ENCODE assay signal across 34 cellular contexts in the genomic region with DNA sequence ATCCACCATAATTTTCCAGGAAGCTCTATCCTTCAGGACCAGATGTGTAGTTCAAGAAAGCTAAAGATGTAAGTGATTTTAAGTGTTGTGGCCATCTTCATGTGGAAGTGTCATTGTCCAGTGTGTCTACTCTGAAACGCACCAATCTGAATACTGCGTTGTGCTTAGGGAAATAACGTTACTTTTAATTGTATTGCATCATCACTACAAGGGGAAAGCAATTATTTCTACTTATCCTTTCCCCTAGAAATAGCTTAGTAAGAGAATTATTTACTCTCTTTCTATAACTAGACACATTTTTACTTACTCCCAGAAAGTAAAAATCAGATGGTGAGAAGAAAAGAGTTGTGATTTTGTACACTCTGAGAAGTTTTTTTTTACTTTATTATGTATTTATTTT.
DNase-seq lines count a peak whose midpoint lies in the region; ATAC-seq, FAIRE-seq and TF ChIP-seq lines count a peak whose summit lies in the region.
"Had no signal": no experiment of that assay in that cellular context is flagged by ENCODE, and none has a peak within 500 bp of the region (broad histone marks: within the 10 kb centered on the region; RNA-seq: fewer than 3 reads in every experiment).

No MANE protein-coding gene starts in this region.

- FAIRE-seq in HepG2 (lab: Jason Lieb, UNC) (no peak), K562 (lab: Jason Lieb, UNC) (no peak), H1 (lab: Jason Lieb, UNC) (no peak)
- FAIRE-seq: A549, D721Med had no signal

- H2AFZ ChIP-seq in HepG2 (ENCODE audit: low read length) (no peak overlapping the region), IMR-90 (replicated peaks; ENCODE audit: low read length, poor library complexity) (no peak overlapping the region), K562 (ENCODE audit: low read depth, low read length) (no peak overlapping the region), H1 (ENCODE audit: low read length) (no peak overlapping the region)

- no peak overlapping the region for H2BK15ac ChIP-seq in IMR-90 (ENCODE audit: low read depth, low read length)
- no peak overlapping the region; the same call in 1 of the 2 replicates for H2BK15ac ChIP-seq in H1 (ENCODE audit: low read length)

- H3K4me3 ChIP-seq in HepG2 (replicated peaks in 1 of 3; ENCODE audit: insufficient read depth in 1 of 3, low read depth in 2 of 3, low read length in 3 of 3) (no peak overlapping the region), right lobe of liver (no peak overlapping the region), IMR-90 (ENCODE audit: insufficient read depth, low read depth, low read length) (no peak overlapping the region), K562 (no peak overlapping the region), H1 (ENCODE audit: extremely low read depth in 1 of 4, insufficient read depth in 2 of 4, low read depth in 3 of 4, low read length in 4 of 4) (no peak overlapping the region), transverse colon (no peak overlapping the region)
- H3K4me3 ChIP-seq: A549; BLaER1; BLaER1 treated with 17β-estradiol and CSF1 and Interleukin-3, amounts not matched to agents 10 nM and 100 nM had no signal

- H3K9me3 ChIP-seq in HepG2 (ENCODE audit: low read length) (peaks cover 37% of the 10 kb centered on the region), right lobe of liver (no peaks in the 10 kb centered on the region), IMR-90 (ENCODE audit: control insufficient read depth, insufficient read depth, low read length) (peaks cover 4% of the 10 kb centered on the region; the same call in 1 of the 2 replicates), K562 (replicated peaks; ENCODE audit: control insufficient read depth, insufficient read depth, low read depth, low read length) (no peaks in the 10 kb centered on the region; the same call in 1 of the 2 replicates), H1 (ENCODE audit: insufficient read depth in 2 of 2, low read depth in 1 of 2, low read length in 1 of 2) (0 out of 4 replicates have a peak, but pooled peaks cover 0 to 4% of the 10 kb centered on the region in 2 experiments), transverse colon (no peaks in the 10 kb centered on the region)
- H3K9me3 ChIP-seq: A549, BE2C, BLaER1, Caco-2 had no signal

- WGBS in HepG2 (ENCODE audit: low lambda C conversion rate): 3% methylated on average over 3 of the region's 3 CpGs
- WGBS in right lobe of liver (ENCODE audit: insufficient coverage, low coverage, low lambda C conversion rate, missing lambda C conversion rate): 74% methylated on average over 3 of the region's 3 CpGs
- WGBS in IMR-90 (ENCODE audit: extremely low coverage in 2 of 2, insufficient read length in 1 of 2), 2 experiments: no CpG with 5 or more reads among the region's 3 CpGs
- WGBS in K562 (ENCODE audit: insufficient coverage, low coverage, missing lambda C conversion rate): 2% methylated on average over 3 of the region's 3 CpGs
- WGBS in H1 (ENCODE audit: extremely low coverage in 1 of 2, insufficient coverage in 1 of 2, insufficient read length in 1 of 2, insufficient replicate concordance in 2 of 2, low coverage in 1 of 2, low lambda C conversion rate in 2 of 2, missing lambda C conversion rate in 1 of 2), 2 experiments: 85% methylated on average over 3 of the region's 3 CpGs; no CpG with 5 or more reads in 1 of the 2 experiments
- WGBS in transverse colon (ENCODE audit: low coverage in 1 of 2), 2 donors: 87 to 96% methylated on average over 3 of the region's 3 CpGs

- no peak overlapping the region for H4K91ac ChIP-seq in IMR-90 (ENCODE audit: insufficient read depth, low read depth, low read length)
- H4K91ac ChIP-seq in H1 (replicated peaks; ENCODE audit: insufficient read length, low read length): no peak overlapping the region

- CTCF ChIA-PET in HepG2 (lab: Yijun Ruan, JAX; ENCODE audit: low intra/inter-chr PET ratio, low total read pairs): no interaction called here
- CTCF ChIA-PET in IMR-90 (lab: Yijun Ruan, JAX): no interaction called here
- CTCF ChIA-PET in K562 (lab: Yijun Ruan, JAX; ENCODE audit: low intra/inter-chr PET ratio): no interaction called here
- CTCF ChIA-PET in H1 (lab: Charles Lee; ENCODE audit: partially characterized antibody): no interaction called here

- no peaks in the 10 kb centered on the region for H3K4me1 ChIP-seq in HepG2 (ENCODE audit: insufficient read depth, low read length)
- no peaks in the 10 kb centered on the region for H3K4me1 ChIP-seq in right lobe of liver
- H3K4me1 ChIP-seq in IMR-90 (ENCODE audit: control insufficient read depth, insufficient read depth, low read length): no peaks in the 10 kb centered on the region
- no peaks in the 10 kb centered on the region for H3K4me1 ChIP-seq in K562 (replicated peaks in 1 of 2; ENCODE audit: control insufficient read depth in 2 of 2, insufficient read depth in 2 of 2, low read length in 2 of 2)
- no peaks in the 10 kb centered on the region for H3K4me1 ChIP-seq in H1 (replicated peaks in 1 of 4; ENCODE audit: control insufficient read depth in 3 of 4, insufficient read depth in 4 of 4, low read length in 3 of 4)
- no peaks in the 10 kb centered on the region for H3K4me1 ChIP-seq in transverse colon
- H3K4me1 ChIP-seq: A549; BE2C; BLaER1; BLaER1 treated with 17β-estradiol and CSF1 and Interleukin-3, amounts not matched to agents 10 nM and 100 nM; Caco-2 had no signal

- H4K8ac ChIP-seq in IMR-90 (ENCODE audit: low read depth in 2 of 2, low read length in 2 of 2) (no peak overlapping the region), H1 (ENCODE audit: extremely low read depth, insufficient read depth, low read length) (no peak overlapping the region)

- H3K36me3 ChIP-seq in HepG2 (replicated peaks in 1 of 2; ENCODE audit: control insufficient read depth in 1 of 2, insufficient read depth in 2 of 2, low read length in 2 of 2): no peaks in the 10 kb centered on the region
- H3K36me3 ChIP-seq in right lobe of liver: no peaks in the 10 kb centered on the region
- H3K36me3 ChIP-seq in IMR-90 (ENCODE audit: control insufficient read depth, insufficient read depth, low read length): no peaks in the 10 kb centered on the region
- no peaks in the 10 kb centered on the region for H3K36me3 ChIP-seq in K562 (ENCODE audit: control insufficient read depth, insufficient read depth, low read length)
- H3K36me3 ChIP-seq in H1 (ENCODE audit: control insufficient read depth in 2 of 4, insufficient read depth in 4 of 4, low read length in 3 of 4): no peaks in the 10 kb centered on the region
- H3K36me3 ChIP-seq in transverse colon: no peaks in the 10 kb centered on the region
- H3K36me3 ChIP-seq: BE2C; BLaER1; BLaER1 treated with 17β-estradiol and CSF1 and Interleukin-3, amounts not matched to agents 10 nM and 100 nM had no signal

- no peak for TF ChIP-seq EP300 in HepG2 (IDR thresholded peaks at IDR 0.05; ENCODE audit: low read depth in 2 of 2, low read length in 2 of 2)
- TF ChIP-seq EP300 in HepG2 (CRISPR knock-in tag; IDR thresholded peaks at IDR 0.05; ENCODE audit: borderline replicate concordance): no peak
- no peak for TF ChIP-seq EP300 in K562 (IDR thresholded peaks at IDR 0.05; ENCODE audit: low read length)
- TF ChIP-seq EP300 in H1 (IDR thresholded peaks at IDR 0.05; ENCODE audit: borderline replicate concordance in 1 of 2, low read depth in 2 of 2, low read length in 2 of 2): no peak
- no peak for TF ChIP-seq EP300 in transverse colon (IDR thresholded peaks at IDR 0.05; ENCODE audit: low read depth)

- H3K56ac ChIP-seq in IMR-90 (ENCODE audit: extremely low read depth, insufficient read depth, low read length) (no peak overlapping the region), H1 (replicated peaks; ENCODE audit: insufficient read length, low read depth, low read length) (no peak overlapping the region)

- H4K5ac ChIP-seq in IMR-90 (ENCODE audit: low read depth, low read length) (no peak overlapping the region), H1 (ENCODE audit: insufficient read length, low read depth, low read length) (no peak overlapping the region)

- intact Hi-C loops in HepG2 (cut with micrococcal nuclease; ENCODE audit: unreplicated experiment): no loop called here
- intact Hi-C loops in right lobe of liver (cut with DNase I): no loop called here
- intact Hi-C loops in IMR-90 (cut with micrococcal nuclease): no loop called here
- intact Hi-C loops in K562 (cut with micrococcal nuclease): loop anchor here (10.0 kb wide), 1 partner anchor 47 kb away; no protein-coding TSS in a partner anchor
- intact Hi-C loops in Right ventricle myocardium inferior (cut with DNase I): no loop called here
- intact Hi-C loops in transverse colon (cut with DNase I; ENCODE audit: low total_unique reads): no loop called here

- H3K27ac ChIP-seq in HepG2 (ENCODE audit: extremely low read length, insufficient read depth, low read length) (no peak overlapping the region), right lobe of liver (no peak overlapping the region), IMR-90 (ENCODE audit: insufficient read depth, low read length) (no peak overlapping the region), K562 (ENCODE audit: extremely low read depth, low read depth, low read length) (no peak overlapping the region), H1 (ENCODE audit: low read depth, low read length) (no peak overlapping the region), transverse colon (no peak overlapping the region)
- H3K27ac ChIP-seq: 22Rv1; A549; BLaER1; BLaER1 treated with 17β-estradiol and CSF1 and Interleukin-3, amounts not matched to agents 10 nM and 100 nM; C4-2B had no signal

- H2BK120ac ChIP-seq in IMR-90 (ENCODE audit: low read depth, low read length): no peak overlapping the region
- H2BK120ac ChIP-seq in H1 (replicated peaks; ENCODE audit: low read depth, low read length): no peak overlapping the region

- H2AK9ac ChIP-seq in IMR-90 (replicated peaks; ENCODE audit: low read depth, low read length, poor library complexity): no peak overlapping the region

- TF ChIP-seq RAD21 in HepG2 (CRISPR knock-in tag; IDR thresholded peaks at IDR 0.05) (no peak), IMR-90 (IDR thresholded peaks at IDR 0.05; ENCODE audit: low read length) (no peak), K562 (CRISPR knock-in tag; conservative IDR thresholded peaks at IDR 0.05 in 1 of 2, IDR thresholded peaks at IDR 0.05 in 1 of 2) (no peak), H1 (IDR thresholded peaks at IDR 0.05 in 1 of 2, conservative IDR thresholded peaks at IDR 0.05 in 1 of 2; ENCODE audit: low read depth in 2 of 2, low read length in 2 of 2) (no peak)

- H3K27me3 ChIP-seq in HepG2 (ENCODE audit: control insufficient read depth in 1 of 2, insufficient read depth in 2 of 2, low read length in 2 of 2) (no peaks in the 10 kb centered on the region), right lobe of liver (no peaks in the 10 kb centered on the region), IMR-90 (ENCODE audit: control insufficient read depth, insufficient read depth, low read length) (no peaks in the 10 kb centered on the region), K562 (ENCODE audit: control insufficient read depth in 2 of 2, insufficient read depth in 2 of 2, low read length in 2 of 2) (no peaks in the 10 kb centered on the region), H1 (replicated peaks in 1 of 4; ENCODE audit: control insufficient read depth in 3 of 4, extremely low read depth in 1 of 4, insufficient read depth in 3 of 4, low read length in 3 of 4) (no peaks in the 10 kb centered on the region), transverse colon (no peaks in the 10 kb centered on the region)
- H3K27me3 ChIP-seq: BE2C; BLaER1; BLaER1 treated with 17β-estradiol and CSF1 and Interleukin-3, amounts not matched to agents 10 nM and 100 nM had no signal

- H3K4me2 ChIP-seq in HepG2 (ENCODE audit: low read depth, low read length) (no peak overlapping the region), IMR-90 (ENCODE audit: low read depth, low read length) (no peak overlapping the region), K562 (ENCODE audit: insufficient read depth, low read length) (no peak overlapping the region), H1 (ENCODE audit: insufficient read depth in 1 of 2, low read depth in 2 of 2, low read length in 2 of 2) (no peak overlapping the region)
- H3K4me2 ChIP-seq: A549; BLaER1; BLaER1 treated with 17β-estradiol and CSF1 and Interleukin-3, amounts not matched to agents 10 nM and 100 nM had no signal

- H4K20me1 ChIP-seq in HepG2 (ENCODE audit: insufficient read depth, low read length) (no peaks in the 10 kb centered on the region), IMR-90 (ENCODE audit: insufficient read depth, low read length) (no peaks in the 10 kb centered on the region), K562 (replicated peaks; ENCODE audit: control insufficient read depth, insufficient read depth, low read length) (no peaks in the 10 kb centered on the region), H1 (replicated peaks in 1 of 2; ENCODE audit: control insufficient read depth in 1 of 2, insufficient read depth in 2 of 2, low read length in 2 of 2) (no peaks in the 10 kb centered on the region)
- H4K20me1 ChIP-seq: BLaER1; BLaER1 treated with 17β-estradiol and CSF1 and Interleukin-3, amounts not matched to agents 10 nM and 100 nM had no signal

- BruUV-seq in HepG2 (replicated peaks; lab: Mats Ljungman, UMichigan) (no TSS peak), IMR-90 (replicated peaks; lab: Mats Ljungman, UMichigan) (no TSS peak), K562 (replicated peaks; lab: Mats Ljungman, UMichigan) (no TSS peak)

- DNase-seq in HepG2 (ENCODE audit: low spot score): no peak
- no peak for DNase-seq in right lobe of liver
- no peak for DNase-seq in IMR-90
- DNase-seq in K562 (ENCODE audit: extremely low read depth in 1 of 4, low spot score in 3 of 4): no peak
- no peak for DNase-seq in H1 (ENCODE audit: low read depth in 1 of 2, low spot score in 2 of 2)
- DNase-seq in Right ventricle myocardium inferior (ENCODE audit: missing footprints): no peak
- DNase-seq in transverse colon: no peak
- DNase-seq: 8988T; ACHN; AML-193; BE2C; C1 segment of cervical spinal cord; Caco-2; Calu3; CD4-positive, alpha-beta memory T cell; CD4-positive, alpha-beta T cell; CD4-positive, CD25-positive, alpha-beta regulatory T cell; CD8-positive, alpha-beta memory T cell; CD8-positive, alpha-beta T cell; COR-L47; DMS 273 treated with DMSO at 0.1 percent for 48 hours; DMS153; DMS53; DMS79; DMS79 treated with DMSO at 0.1 percent for 48 hours; DND-41; EL had no signal

- no peak overlapping the region for H2BK12ac ChIP-seq in H1 (ENCODE audit: low read depth, low read length)

- H2AK5ac ChIP-seq in IMR-90 (ENCODE audit: low read depth, low read length) (no peak overlapping the region), H1 (ENCODE audit: low read depth, low read length) (no peak overlapping the region)

- H2BK20ac ChIP-seq in IMR-90 (ENCODE audit: low read depth, low read length) (no peak overlapping the region), H1 (ENCODE audit: low read length) (no peak overlapping the region)

- no peak overlapping the region for H2BK5ac ChIP-seq in IMR-90 (ENCODE audit: low read depth, low read length, poor library complexity, severe bottlenecking)
- H2BK5ac ChIP-seq in H1 (ENCODE audit: low read depth, low read length): no peak overlapping the region

- H3K23me2 ChIP-seq in H1 (ENCODE audit: low read depth, low read length): no peaks in the 10 kb centered on the region

- in situ Hi-C loops in HepG2 (cut with HindIII; ENCODE audit: extremely low pct_ligation_motif_present, low pct_unique_long_range_greater_than_20kb) (loop anchor here (25.0 kb wide), 1 partner anchor 95 kb away; a partner anchor contains a TSS), IMR-90 (cut with MboI; ENCODE audit: low sequenced_read_pairs) (no loop called here), K562 (cut with MboI) (no loop called here), transverse colon (cut with MboI; ENCODE audit: low pct_ligation_motif_present in 1 of 4, low pct_unique_long_range_greater_than_20kb in 1 of 4, low sequenced_read_pairs in 3 of 4) (no loop called here)

- no peak for ATAC-seq in HepG2
- no peak for ATAC-seq in right lobe of liver
- no peak for ATAC-seq in IMR-90 (ENCODE audit: low read depth)
- ATAC-seq in K562: no peak
- ATAC-seq in Right ventricle myocardium inferior: no peak
- no peak for ATAC-seq in HG02884 (IDR thresholded peaks at IDR 0.05; ENCODE audit: unreplicated experiment)
- ATAC-seq: A549; CD8-positive, alpha-beta T cell had no signal

- dilution Hi-C loops in IMR-90 (cut with HindIII; ENCODE audit: low sequenced_read_pairs, unreplicated experiment): no loop called here

- TF ChIP-seq POLR2A in HepG2 (IDR thresholded peaks at IDR 0.05; ENCODE audit: insufficient read depth in 1 of 2, low read depth in 2 of 2, low read length in 2 of 2) (no peak), right lobe of liver (IDR thresholded peaks at IDR 0.05) (no peak), IMR-90 (IDR thresholded peaks at IDR 0.05; ENCODE audit: low read depth, low read length) (no peak), K562 (conservative IDR thresholded peaks at IDR 0.05) (no peak), H1 (IDR thresholded peaks at IDR 0.05; ENCODE audit: control extremely low read depth in 1 of 2, low read depth in 2 of 2, low read length in 2 of 2) (no peak), transverse colon (IDR thresholded peaks at IDR 0.05) (no peak)

- POLR2A ChIA-PET in HepG2 (lab: Yijun Ruan, JAX) (no interaction called here), IMR-90 (lab: Charles Lee; ENCODE audit: unreplicated experiment) (no interaction called here), K562 (lab: Yijun Ruan, JAX) (no interaction called here), H1 (lab: Charles Lee; ENCODE audit: partially characterized antibody) (no interaction called here)

- H3K79me1 ChIP-seq in IMR-90 (ENCODE audit: low read depth in 1 of 2, low read length in 2 of 2): no peaks in the 10 kb centered on the region
- no peaks in the 10 kb centered on the region for H3K79me1 ChIP-seq in H1 (ENCODE audit: low read depth, low read length)

- H3K14ac ChIP-seq in IMR-90 (replicated peaks; ENCODE audit: low read depth, low read length): no peak overlapping the region
- no peak overlapping the region for H3K14ac ChIP-seq in H1 (ENCODE audit: insufficient read length)

- H3K4ac ChIP-seq in IMR-90 (ENCODE audit: low read depth, low read length) (no peak overlapping the region), H1 (replicated peaks; ENCODE audit: insufficient read length, low read depth, low read length) (no peak overlapping the region)

- H3K9me1 ChIP-seq in IMR-90 (ENCODE audit: insufficient read depth, low read length) (no peaks in the 10 kb centered on the region), K562 (ENCODE audit: control insufficient read depth, insufficient read depth, low read length) (no peaks in the 10 kb centered on the region)

- no peak for TF ChIP-seq CTCF in HepG2 (CRISPR knock-in tag; IDR thresholded peaks at IDR 0.05)
- TF ChIP-seq CTCF in right lobe of liver (IDR thresholded peaks at IDR 0.05): no peak
- no peak for TF ChIP-seq CTCF in IMR-90 (conservative IDR thresholded peaks at IDR 0.05; ENCODE audit: low read depth, low read length)
- no peak for TF ChIP-seq CTCF in K562 (IDR thresholded peaks at IDR 0.05 in 2 of 3, conservative IDR thresholded peaks at IDR 0.05 in 1 of 3; ENCODE audit: insufficient read depth in 2 of 3, low read depth in 1 of 3, low read length in 3 of 3)
- no peak for TF ChIP-seq CTCF in H1 (IDR thresholded peaks at IDR 0.05; ENCODE audit: control extremely low read depth in 1 of 3, insufficient read depth in 1 of 3, low read depth in 1 of 3, low read length in 3 of 3)
- no peak for TF ChIP-seq CTCF in transverse colon (IDR thresholded peaks at IDR 0.05)

- H3K23ac ChIP-seq in IMR-90 (ENCODE audit: low read depth, low read length) (no peak overlapping the region), H1 (ENCODE audit: insufficient read length) (no peak overlapping the region)

- H3K18ac ChIP-seq in IMR-90 (ENCODE audit: low read depth, low read length): no peak overlapping the region
- no peak overlapping the region for H3K18ac ChIP-seq in H1 (ENCODE audit: extremely low read depth, low read length)

- H3K79me2 ChIP-seq in HepG2 (ENCODE audit: insufficient read depth, low read length): no peaks in the 10 kb centered on the region
- H3K79me2 ChIP-seq in K562 (ENCODE audit: control insufficient read depth, insufficient read depth, low read length): no peaks in the 10 kb centered on the region
- no peaks in the 10 kb centered on the region for H3K79me2 ChIP-seq in H1 (ENCODE audit: control insufficient read depth in 1 of 2, insufficient read depth in 2 of 2, low read length in 2 of 2)

- H3K9ac ChIP-seq in HepG2 (ENCODE audit: insufficient read depth, low read depth, low read length) (no peak overlapping the region), IMR-90 (ENCODE audit: low read depth, low read length) (no peak overlapping the region), K562 (ENCODE audit: insufficient read depth in 1 of 2, low read depth in 2 of 2, low read length in 2 of 2) (no peak overlapping the region), H1 (replicated peaks in 1 of 4; ENCODE audit: extremely low read depth in 1 of 4, low read depth in 3 of 4, low read length in 3 of 4) (no peak overlapping the region)
- H3K9ac ChIP-seq: BLaER1; BLaER1 treated with 17β-estradiol and CSF1 and Interleukin-3, amounts not matched to agents 10 nM and 100 nM had no signal
